26 cellular contexts compared by ENCODE assay signal in genomic region chr7:107161415-107161814, GRCh38.
"Had no signal": no experiment of that assay in that cellular context is flagged by ENCODE, and none has a peak within 500 bp of the region (broad histone marks: within the 10 kb centered on the region; RNA-seq: fewer than 3 reads in every experiment).

No MANE protein-coding gene starts in this region.

- H3K36me3 ChIP-seq: left ventricle myocardium inferior, ovary, prostate gland, spleen, suprapubic skin, thoracic aorta, tibial artery, uterus had no signal

- H3K4me3 ChIP-seq: left ventricle myocardium inferior, lung, mucosa of descending colon, ovary, prostate gland, skin epidermis, spleen, suprapubic skin, thoracic aorta, tibial artery, uterus had no signal

- FAIRE-seq: kidney had no signal

- H3K27me3 ChIP-seq: ovary, spleen, suprapubic skin, tibial artery, uterus had no signal

- ATAC-seq: left colon; mucosa of descending colon; naive thymus-derived CD4-positive, alpha-beta T cell; natural killer cell treated with Interleukin-12 subunit alpha and Interleukin-12 subunit beta and Interleukin-15 and Interleukin-18, amount 100 ng/mL, for 72 hours; right cardiac atrium; sciatic nerve; stimulated activated effector memory CD8-positive, alpha-beta T cell treated with anti-CD3 and anti-CD28 coated beads, Interleukin-12 subunit alpha, Interleukin-12 subunit beta, amount 100 ng/mL, for 72 hours had no signal

- DNase-seq: hypothalamus; immature natural killer cell; kidney; left colon; left ventricle myocardium inferior; mesendoderm; midbrain; mucosa of descending colon; naive thymus-derived CD4-positive, alpha-beta T cell; ovary; posterior cingulate gyrus; retina; right cardiac atrium; spleen; stimulated activated CD4-positive, alpha-beta T cell treated with anti-CD3 and anti-CD28 coated beads, Interleukin-4, amount 100 ng/mL, for 24 hours; stimulated activated naive CD4-positive, alpha-beta T cell; tibial artery; uterus had no signal

- H3K27ac ChIP-seq: left ventricle myocardium inferior, ovary, skin epidermis, spleen, suprapubic skin, thoracic aorta, tibial artery, uterus had no signal

- H3K9me3 ChIP-seq: left ventricle myocardium inferior, mucosa of descending colon, ovary, prostate gland, spleen, suprapubic skin, thoracic aorta, tibial artery, uterus had no signal

- H3K4me1 ChIP-seq: left ventricle myocardium inferior, prostate gland, spleen, suprapubic skin, tibial artery, uterus had no signal
